In the genomic region with DNA sequence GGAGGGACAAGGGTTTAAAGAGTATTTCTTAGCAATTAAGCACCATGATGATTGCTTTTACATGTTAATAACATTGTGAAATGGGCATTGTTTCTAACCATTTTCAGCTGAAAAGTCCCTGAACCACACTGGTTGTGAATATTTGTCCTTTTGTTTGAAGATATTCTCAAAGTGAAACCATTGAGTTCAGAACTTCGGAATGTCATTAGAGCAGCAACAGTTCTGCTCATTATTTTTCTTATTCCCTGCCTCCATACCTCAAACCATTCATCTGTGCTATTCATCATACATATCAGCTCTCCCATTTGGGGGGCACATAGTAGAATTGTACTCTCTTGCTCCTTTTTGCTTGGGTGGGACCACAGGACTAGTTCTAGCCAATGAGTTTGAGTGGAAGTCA, we compare ENCODE assay signal across 18 cellular contexts.
DNase-seq lines count a peak whose midpoint lies in the region; ATAC-seq and TF ChIP-seq lines count a peak whose summit lies in the region.
"Had no signal": no experiment of that assay in that cellular context is flagged by ENCODE, and none has a peak within 500 bp of the region (broad histone marks: within the 10 kb centered on the region; RNA-seq: fewer than 3 reads in every experiment).

No MANE protein-coding gene starts in this region.

- peak overlapping the region; percentile 11 for H3K4me3 Mint-ChIP-seq in central memory CD8-positive, alpha-beta T cell
- peak overlapping the region; percentile 11 for H3K4me3 Mint-ChIP-seq in natural killer cell
- H3K4me3 Mint-ChIP-seq: B cell; CD8-positive, alpha-beta T cell; HFFc6; IgD-negative memory B cell had no signal

- H2AFZ ChIP-seq in OCI-LY3 (ENCODE audit: low read depth, low read length) = 0 out of 2 replicates have a peak overlapping the region, but pooled peaks have one; percentile 7
- H2AFZ ChIP-seq: GM23248 had no signal

- H3K4me3 ChIP-seq in OCI-LY3 (ENCODE audit: low read length) = peak overlapping the region; percentile 19; the same call in 1 of the 2 replicates
- H3K4me3 ChIP-seq: BLaER1 treated with 17β-estradiol and CSF1 and Interleukin-3, amounts not matched to agents 10 nM and 100 nM; GM23248 had no signal

- peak overlapping the region; percentile 83 for H3K27ac Mint-ChIP-seq in central memory CD8-positive, alpha-beta T cell (ENCODE audit: low read depth)
- peak overlapping the region; percentile 94 to 96 for H3K27ac Mint-ChIP-seq in natural killer cell
- H3K27ac Mint-ChIP-seq: B cell; CD8-positive, alpha-beta T cell; HFFc6; IgD-negative memory B cell had no signal

- no peaks in the 10 kb centered on the region for H3K79me2 ChIP-seq in OCI-LY3 (ENCODE audit: low read length)

- peak overlapping the region; percentile 57 for H3K4me2 ChIP-seq in OCI-LY3 (ENCODE audit: low read length)
- H3K4me2 ChIP-seq: BLaER1 treated with 17β-estradiol and CSF1 and Interleukin-3, amounts not matched to agents 10 nM and 100 nM had no signal

- H4K20me1 ChIP-seq in OCI-LY3 (ENCODE audit: insufficient read depth, low read length) = no peaks in the 10 kb centered on the region
- H4K20me1 ChIP-seq: BLaER1 treated with 17β-estradiol and CSF1 and Interleukin-3, amounts not matched to agents 10 nM and 100 nM had no signal

- H3K9ac ChIP-seq in OCI-LY3 (ENCODE audit: low read length) = peak overlapping the region; percentile 59
- H3K9ac ChIP-seq: BLaER1 treated with 17β-estradiol and CSF1 and Interleukin-3, amounts not matched to agents 10 nM and 100 nM; GM23248 had no signal

- DNase-seq in central memory CD8-positive, alpha-beta T cell (ENCODE audit: low spot score in 2 of 2) = no peak
- DNase-seq in natural killer cell (no peak), NCI-H748 treated with DMSO at 0.1 percent for 48 hours (lab: John Stamatoyannopoulos, UW) (no peak)
- DNase-seq in stimulated activated CD8-positive, alpha-beta memory T cell treated with anti-CD3 and anti-CD28 coated beads, Interleukin-4, amount 100 ng/mL, for 48 hours = no peak
- DNase-seq: Calu3; CD8-positive, alpha-beta T cell; DMS79 treated with DMSO at 0.1 percent for 48 hours; GF-D8; GM23248; H7; HFFc6 had no signal

- peaks cover 4% of the 10 kb centered on the region for H3K4me1 Mint-ChIP-seq in central memory CD8-positive, alpha-beta T cell
- peaks cover 82 to 87% of the 10 kb centered on the region in 2 donors for H3K4me1 Mint-ChIP-seq in natural killer cell
- H3K4me1 Mint-ChIP-seq: B cell, IgD-negative memory B cell had no signal

- peak overlapping the region; percentile 92 for H3K27ac ChIP-seq in OCI-LY3 (ENCODE audit: low read length)
- H3K27ac ChIP-seq: BLaER1 treated with 17β-estradiol and CSF1 and Interleukin-3, amounts not matched to agents 10 nM and 100 nM; GM23248 had no signal

- no peak for ATAC-seq in central memory CD8-positive, alpha-beta T cell (replicated peaks; ENCODE audit: extremely low read depth, poor library complexity, severe bottlenecking)
- no peak for ATAC-seq in natural killer cell
- ATAC-seq in HG03025 (IDR thresholded peaks at IDR 0.05; ENCODE audit: low FRiP score, unreplicated experiment) = no peak
- ATAC-seq: CD8-positive, alpha-beta T cell; HCT116; HepG2 had no signal

- H3K36me3 Mint-ChIP-seq in central memory CD8-positive, alpha-beta T cell (ENCODE audit: insufficient read depth) = peaks cover 3% of the 10 kb centered on the region
- peaks cover 7% of the 10 kb centered on the region for H3K36me3 Mint-ChIP-seq in natural killer cell
- H3K36me3 Mint-ChIP-seq: CD8-positive, alpha-beta T cell; IgD-negative memory B cell had no signal

- intact Hi-C loops in natural killer cell (cut with micrococcal nuclease) = loop anchor here (2.0 to 10.0 kb wide), 3 partner anchors 103 to 865 kb away; no protein-coding TSS in a partner anchor

- H3K36me3 ChIP-seq in OCI-LY3 (replicated peaks; ENCODE audit: low read depth, low read length) = no peaks in the 10 kb centered on the region
- H3K36me3 ChIP-seq: BLaER1 treated with 17β-estradiol and CSF1 and Interleukin-3, amounts not matched to agents 10 nM and 100 nM had no signal

- no peaks in the 10 kb centered on the region for H3K27me3 Mint-ChIP-seq in central memory CD8-positive, alpha-beta T cell
- no peaks in the 10 kb centered on the region for H3K27me3 Mint-ChIP-seq in natural killer cell (ENCODE audit: low read depth in 2 of 2)
- H3K27me3 Mint-ChIP-seq: B cell, IgD-negative memory B cell had no signal

- H3K9me3 Mint-ChIP-seq in central memory CD8-positive, alpha-beta T cell = peaks cover 12% of the 10 kb centered on the region
- peaks cover 3 to 5% of the 10 kb centered on the region in 2 donors for H3K9me3 Mint-ChIP-seq in natural killer cell

- H3K27me3 ChIP-seq in OCI-LY3 (ENCODE audit: low read depth, low read length) = no peaks in the 10 kb centered on the region
- H3K27me3 ChIP-seq: BLaER1 treated with 17β-estradiol and CSF1 and Interleukin-3, amounts not matched to agents 10 nM and 100 nM had no signal

- H3K4me1 ChIP-seq in OCI-LY3 (ENCODE audit: low read length) = peaks cover 82% of the 10 kb centered on the region

- TF ChIP-seq CTCF in OCI-LY3 (IDR thresholded peaks at IDR 0.05; ENCODE audit: low read depth, low read length) (no peak), natural killer cell (IDR thresholded peaks at IDR 0.05) (no peak)

- H3K9me3 ChIP-seq in OCI-LY3 (ENCODE audit: insufficient read depth, low read length) = no peaks in the 10 kb centered on the region
